In the genomic region with DNA sequence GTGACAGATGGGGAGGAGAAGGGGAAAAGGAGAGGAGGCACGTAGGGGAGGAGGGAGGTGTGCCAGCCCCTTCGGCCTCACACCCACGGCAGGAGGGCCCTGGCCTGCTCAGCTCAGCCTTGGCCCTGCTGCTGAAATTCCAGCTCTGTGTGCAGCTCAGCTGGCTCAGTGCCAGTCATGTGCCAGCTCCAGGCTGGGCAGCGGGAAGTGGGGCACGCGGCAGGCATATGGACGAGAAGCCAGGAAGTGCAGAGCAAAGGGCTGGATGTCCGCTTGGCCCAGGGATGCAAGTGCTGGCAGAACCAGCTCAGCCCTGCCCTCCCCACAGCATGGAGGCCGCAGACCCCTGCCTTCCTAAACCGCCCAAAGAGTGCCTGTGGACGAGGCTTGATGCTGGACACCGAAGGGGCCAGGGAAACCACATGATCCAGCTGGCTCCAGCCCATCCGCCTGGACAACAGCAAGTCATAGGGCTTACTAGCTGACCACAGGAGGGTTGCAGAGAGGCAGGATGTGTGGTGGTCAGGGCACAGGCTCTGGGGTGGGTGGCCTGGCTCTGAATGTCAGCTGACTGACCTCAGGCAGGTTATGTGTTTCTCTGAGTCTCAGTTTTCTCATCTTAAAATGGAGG, we compare ENCODE assay signal across 10 cellular contexts.
DNase-seq lines count a peak whose midpoint lies in the region; FAIRE-seq and TF ChIP-seq lines count a peak whose summit lies in the region.
"Had no signal": no experiment of that assay in that cellular context is flagged by ENCODE, and none has a peak within 500 bp of the region (broad histone marks: within the 10 kb centered on the region; RNA-seq: fewer than 3 reads in every experiment).

No MANE protein-coding gene starts in this region.

- H3K79me2 ChIP-seq in endothelial cell of umbilical vein (ENCODE audit: control insufficient read depth, insufficient read depth, low read length) (no peaks in the 10 kb centered on the region), GM23248 (ENCODE audit: insufficient read depth) (no peaks in the 10 kb centered on the region)

- no peak for TF ChIP-seq POLR2A in endothelial cell of umbilical vein (IDR thresholded peaks at IDR 0.05; ENCODE audit: low read depth, low read length)

- no peaks in the 10 kb centered on the region for H3K4me1 ChIP-seq in endothelial cell of umbilical vein (ENCODE audit: control insufficient read depth, extremely low read depth, insufficient read depth, low read length)
- no peaks in the 10 kb centered on the region for H3K4me1 ChIP-seq in GM23248 (ENCODE audit: insufficient read depth)

- H3K36me3 ChIP-seq in endothelial cell of umbilical vein (ENCODE audit: control insufficient read depth in 2 of 2, extremely low read depth in 1 of 2, insufficient read depth in 2 of 2, low read length in 2 of 2): no peaks in the 10 kb centered on the region
- no peaks in the 10 kb centered on the region for H3K36me3 ChIP-seq in GM23248 (ENCODE audit: low read depth)

- H3K9me1 ChIP-seq in endothelial cell of umbilical vein (replicated peaks; ENCODE audit: control insufficient read depth, extremely low read depth, insufficient read depth, low read length): no peaks in the 10 kb centered on the region

- POLR2A ChIA-PET in endothelial cell of umbilical vein (lab: Charles Lee): no interaction called here

- no peaks in the 10 kb centered on the region for H3K27me3 ChIP-seq in endothelial cell of umbilical vein (ENCODE audit: control insufficient read depth in 2 of 2, insufficient read depth in 2 of 2, low read length in 2 of 2)
- H3K27me3 ChIP-seq in GM23248 (replicated peaks; ENCODE audit: insufficient read depth): no peaks in the 10 kb centered on the region

- no peak overlapping the region for H3K4me3 Mint-ChIP-seq in activated T-helper 2 cell treated with anti-CD3 and anti-CD28 coated beads, Interferon-gamma antibody, Interleukin-2, Interleukin-4, amounts not matched to agents 10 μg/mL and 5 μg/mL and 100 μg/mL, durations not matched to agents 14 hours and 24 hours and 36 hours (ENCODE audit: low read depth)
- H3K4me3 Mint-ChIP-seq: mesothelial cell of epicardium had no signal

- peaks cover 45% of the 10 kb centered on the region for H3K4me1 Mint-ChIP-seq in activated T-helper 2 cell treated with anti-CD3 and anti-CD28 coated beads, Interferon-gamma antibody, Interleukin-2, Interleukin-4, amounts not matched to agents 10 μg/mL and 5 μg/mL and 100 μg/mL, durations not matched to agents 14 hours and 24 hours and 36 hours (ENCODE audit: low read depth)

- H3K27ac ChIP-seq in endothelial cell of umbilical vein (ENCODE audit: insufficient read depth, low read depth, low read length) (no peak overlapping the region), GM23248 (no peak overlapping the region)

- H3K27ac Mint-ChIP-seq in activated T-helper 2 cell treated with anti-CD3 and anti-CD28 coated beads, Interferon-gamma antibody, Interleukin-2, Interleukin-4, amounts not matched to agents 10 μg/mL and 5 μg/mL and 100 μg/mL, durations not matched to agents 14 hours and 24 hours and 36 hours: no peak overlapping the region
- H3K27ac Mint-ChIP-seq: mesothelial cell of epicardium had no signal

- 79 to 82% methylated on average over 13 of the region's 13 CpGs for WGBS in GM23248 (ENCODE audit: low coverage in 1 of 2, low lambda C conversion rate in 2 of 2, missing lambda C conversion rate in 2 of 2), 2 experiments

- H3K4me3 ChIP-seq in endothelial cell of umbilical vein (replicated peaks in 1 of 3; ENCODE audit: insufficient read depth in 1 of 3, low read depth in 1 of 3, low read length in 3 of 3) (no peak overlapping the region), GM23248 (no peak overlapping the region)

- peaks cover 25% of the 10 kb centered on the region for H3K36me3 Mint-ChIP-seq in activated T-helper 2 cell treated with anti-CD3 and anti-CD28 coated beads, Interferon-gamma antibody, Interleukin-2, Interleukin-4, amounts not matched to agents 10 μg/mL and 5 μg/mL and 100 μg/mL, durations not matched to agents 14 hours and 24 hours and 36 hours (ENCODE audit: low read depth)

- intact Hi-C loops in endothelial cell of umbilical vein (cut with micrococcal nuclease): loop anchor here (5.0 kb wide), 1 partner anchor 252 kb away; no protein-coding TSS in a partner anchor
- intact Hi-C loops in activated T-helper 2 cell treated with anti-CD3 and anti-CD28 coated beads, Interferon-gamma antibody, Interleukin-2, Interleukin-4, amounts not matched to agents 10 μg/mL and 5 μg/mL and 100 μg/mL, durations not matched to agents 14 hours and 24 hours and 36 hours (cut with micrococcal nuclease): no loop called here

- H3K9me3 ChIP-seq in endothelial cell of umbilical vein (replicated peaks; ENCODE audit: control insufficient read depth, insufficient read depth, low read length): no peaks in the 10 kb centered on the region
- no peaks in the 10 kb centered on the region for H3K9me3 ChIP-seq in GM23248 (ENCODE audit: low read depth)

- in situ Hi-C loops in GM23248 (cut with MboI): loop anchor here (25.0 kb wide), 1 partner anchor 262 kb away; no protein-coding TSS in a partner anchor

- no peaks in the 10 kb centered on the region for H3K9me3 Mint-ChIP-seq in activated T-helper 2 cell treated with anti-CD3 and anti-CD28 coated beads, Interferon-gamma antibody, Interleukin-2, Interleukin-4, amounts not matched to agents 10 μg/mL and 5 μg/mL and 100 μg/mL, durations not matched to agents 14 hours and 24 hours and 36 hours
- H3K9me3 Mint-ChIP-seq: mesothelial cell of epicardium had no signal

- peak; percentile 85 for DNase-seq in DMS153 (lab: John Stamatoyannopoulos, UW)
- peak; percentile 88 for DNase-seq in NCI-H345 (lab: John Stamatoyannopoulos, UW)
- DNase-seq in endothelial cell of umbilical vein (ENCODE audit: low read depth, low spot score): peak; percentile 56
- DNase-seq in occipital lobe (lab: John Stamatoyannopoulos, UW): peak; percentile 36
- no peak for DNase-seq in ureter (ENCODE audit: low spot score)
- no peak for DNase-seq in activated T-helper 2 cell treated with anti-CD3 and anti-CD28 coated beads, Interferon-gamma antibody, Interleukin-2, Interleukin-4, amounts not matched to agents 10 μg/mL and 5 μg/mL and 100 μg/mL, durations not matched to agents 14 hours and 24 hours and 36 hours (ENCODE audit: low spot score)
- no peak for DNase-seq in activated CD4-positive, alpha-beta T cell treated with anti-CD3 and anti-CD28 coated beads, Interleukin-2, amount 50 U/mL, for 48 hours
- no peak for DNase-seq in GM23248

- no peak for TF ChIP-seq CTCF in endothelial cell of umbilical vein (IDR thresholded peaks at IDR 0.05; ENCODE audit: extremely low read depth in 1 of 2, insufficient read depth in 1 of 2, low read depth in 1 of 2, low read length in 2 of 2)

- no peak overlapping the region for H3K4me2 ChIP-seq in endothelial cell of umbilical vein (ENCODE audit: insufficient read depth, low read length)
- no peak overlapping the region for H3K4me2 ChIP-seq in GM23248 (ENCODE audit: unreplicated experiment)

- no peaks in the 10 kb centered on the region for H3K9me2 ChIP-seq in GM23248 (ENCODE audit: insufficient read depth)

- FAIRE-seq in endothelial cell of umbilical vein (lab: Jason Lieb, UNC): no peak
- FAIRE-seq: colon had no signal

- H2AFZ ChIP-seq in endothelial cell of umbilical vein (ENCODE audit: low read depth, low read length) (peak overlapping the region; percentile 44), GM23248 (no peak overlapping the region)

- H3K27me3 Mint-ChIP-seq in activated T-helper 2 cell treated with anti-CD3 and anti-CD28 coated beads, Interferon-gamma antibody, Interleukin-2, Interleukin-4, amounts not matched to agents 10 μg/mL and 5 μg/mL and 100 μg/mL, durations not matched to agents 14 hours and 24 hours and 36 hours (ENCODE audit: low read depth): no peaks in the 10 kb centered on the region

- BruUV-seq in endothelial cell of umbilical vein (replicated peaks; lab: Mats Ljungman, UMichigan): no TSS peak

- H4K20me1 ChIP-seq in endothelial cell of umbilical vein (replicated peaks; ENCODE audit: control insufficient read depth, extremely low read depth, insufficient read depth, low read length) (no peaks in the 10 kb centered on the region), GM23248 (ENCODE audit: insufficient read depth) (no peaks in the 10 kb centered on the region)

- no peaks in the 10 kb centered on the region for H3F3A ChIP-seq in GM23248 (ENCODE audit: insufficient read depth)

- dilution Hi-C loops in endothelial cell of umbilical vein (cut with MboI; ENCODE audit: extremely low pct_ligation_motif_present, low sequenced_read_pairs): no loop called here

- H3K9ac ChIP-seq in endothelial cell of umbilical vein (replicated peaks; ENCODE audit: extremely low read depth, insufficient read depth, low read length) (no peak overlapping the region), GM23248 (no peak overlapping the region)

- CTCF ChIA-PET in endothelial cell of umbilical vein (lab: Charles Lee): interaction anchor here (0.6 to 8.5 kb wide), 5 partner anchors 8 to 253 kb away, joined by 3 to 246 read pairs (median 6); no protein-coding TSS in a partner anchor

TF ChIP-seq in endothelial cell of umbilical vein, 7 proteins besides CTCF, POLR2A, EP300 and RAD21:
- TF ChIP-seq FOS (IDR thresholded peaks at IDR 0.05; ENCODE audit: borderline replicate concordance, insufficient read depth, low read length): no peak
- TF ChIP-seq JUN (IDR thresholded peaks at IDR 0.05; ENCODE audit: borderline replicate concordance, insufficient read depth, insufficient read length, low read depth): no peak
- no peak for TF ChIP-seq EZH2 (IDR thresholded peaks at IDR 0.05; ENCODE audit: borderline replicate concordance, low read depth, low read length, severe bottlenecking)
- TF ChIP-seq POLR2AphosphoS5 (IDR thresholded peaks at IDR 0.05; ENCODE audit: insufficient read depth, low read depth, low read length): no peak

Comparison
In these comparisons a context has a peak if more than half of its experiments do, and no peak if none do; other contexts are left out.
1. DNase-seq: peak in DMS153 (single experiment), NCI-H345 (single experiment), endothelial cell of umbilical vein (single experiment) and occipital lobe (single experiment); none in ureter (single experiment), activated T-helper 2 cell treated with anti-CD3 and anti-CD28 coated beads, Interferon-gamma antibody, Interleukin-2, Interleukin-4, amounts not matched to agents 10 μg/mL and 5 μg/mL and 100 μg/mL, durations not matched to agents 14 hours and 24 hours and 36 hours (single experiment), activated CD4-positive, alpha-beta T cell treated with anti-CD3 and anti-CD28 coated beads, Interleukin-2, amount 50 U/mL, for 48 hours (0 of 2) and GM23248 (single experiment).